In the genomic region with DNA sequence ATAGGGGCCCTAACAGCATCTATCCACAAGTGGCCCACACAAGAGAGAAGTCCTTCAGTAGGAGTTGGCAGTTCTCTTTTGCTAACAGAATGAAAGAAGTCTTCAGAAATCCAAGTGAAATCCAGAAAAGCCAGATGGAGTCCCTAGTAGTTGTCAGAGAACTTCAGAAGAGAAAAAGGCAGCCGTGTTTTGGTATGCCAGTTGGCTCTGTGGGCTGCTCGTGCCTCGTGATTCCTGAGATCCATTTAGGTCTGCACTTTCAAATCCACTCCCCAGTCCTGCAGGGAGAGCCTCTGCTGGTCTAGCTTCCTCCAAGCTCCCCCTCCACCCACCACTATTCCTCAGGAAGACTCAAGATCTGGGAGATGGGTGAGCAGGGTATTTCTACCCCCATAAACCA, we compare ENCODE assay signal across 20 cellular contexts.
DNase-seq lines count a peak whose midpoint lies in the region; ATAC-seq and TF ChIP-seq lines count a peak whose summit lies in the region.
"Had no signal": no experiment of that assay in that cellular context is flagged by ENCODE, and none has a peak within 500 bp of the region (broad histone marks: within the 10 kb centered on the region; RNA-seq: fewer than 3 reads in every experiment).

No MANE protein-coding gene starts in this region.

- H3K27ac ChIP-seq in cingulate gyrus (ENCODE audit: low read depth, low read length) (peak overlapping the region; percentile 74), layer of hippocampus (ENCODE audit: low read depth, low read length) (peak overlapping the region; percentile 39), psoas muscle (no peak overlapping the region), colonic mucosa (no peak overlapping the region)
- H3K27ac ChIP-seq: 22Rv1, BLaER1, C4-2B, GM23248 had no signal

- H3K9me3 ChIP-seq in psoas muscle, result no peaks in the 10 kb centered on the region
- H3K9me3 ChIP-seq in colonic mucosa, result no peaks in the 10 kb centered on the region
- H3K9me3 ChIP-seq: BLaER1, Caco-2 had no signal

- POLR2A ChIA-PET in WTC11 (lab: Charles Lee), result no interaction called here

- no peak overlapping the region for H3K9ac ChIP-seq in colonic mucosa (ENCODE audit: low read depth in 2 of 2, low read length in 2 of 2)
- H3K9ac ChIP-seq: BLaER1, GM23248 had no signal

- CTCF ChIA-PET in WTC11 (lab: Charles Lee), result interaction anchor here (1.7 to 2.2 kb wide), 2 partner anchors 26 to 35 kb away, joined by 6 to 7 read pairs; no protein-coding TSS in a partner anchor

- 26 to 43% (median 41%) methylated on average over 3 of the region's 3 CpGs for WGBS in psoas muscle, 3 donors

- H3K36me3 ChIP-seq in psoas muscle (ENCODE audit: insufficient read depth in 1 of 2, low read depth in 1 of 2), result peaks cover 0 to 20% of the 10 kb centered on the region in 2 donors
- no peaks in the 10 kb centered on the region for H3K36me3 ChIP-seq in colonic mucosa
- H3K36me3 ChIP-seq: BLaER1 had no signal

- H3K4me1 ChIP-seq in psoas muscle (no peaks in the 10 kb centered on the region), colonic mucosa (no peaks in the 10 kb centered on the region)
- H3K4me1 ChIP-seq: Caco-2 had no signal

- H3K9me3 Mint-ChIP-seq in WTC11, result no peaks in the 10 kb centered on the region
- H3K9me3 Mint-ChIP-seq: CD8-positive, alpha-beta T cell had no signal

- peaks cover 55% of the 10 kb centered on the region for H3K4me1 Mint-ChIP-seq in WTC11
- H3K4me1 Mint-ChIP-seq: B cell had no signal

- H3K4me3 ChIP-seq in psoas muscle (no peak overlapping the region), colonic mucosa (no peak overlapping the region)
- H3K4me3 ChIP-seq: BLaER1, GM23248 had no signal

- peak overlapping the region; percentile 6 for H3K27ac Mint-ChIP-seq in WTC11
- H3K27ac Mint-ChIP-seq: B cell; CD4-positive, CD25-positive, alpha-beta regulatory T cell; CD8-positive, alpha-beta T cell had no signal

- no peak overlapping the region for H3K4me3 Mint-ChIP-seq in WTC11
- H3K4me3 Mint-ChIP-seq: B cell; CD4-positive, CD25-positive, alpha-beta regulatory T cell; CD8-positive, alpha-beta T cell had no signal

- H3K27me3 ChIP-seq in layer of hippocampus (ENCODE audit: control insufficient read depth, insufficient read depth, low read length) (no peaks in the 10 kb centered on the region), psoas muscle (ENCODE audit: insufficient read depth in 3 of 3, low read length in 2 of 3) (no peaks in the 10 kb centered on the region), colonic mucosa (no peaks in the 10 kb centered on the region)

- ATAC-seq in WTC11, result no peak
- ATAC-seq in psoas muscle, result no peak
- ATAC-seq in GM18858 (IDR thresholded peaks at IDR 0.05; ENCODE audit: unreplicated experiment), result no peak
- ATAC-seq: CD8-positive, alpha-beta T cell had no signal

- H3K27me3 Mint-ChIP-seq in WTC11 (ENCODE audit: low read depth), result no peaks in the 10 kb centered on the region

- no peak for DNase-seq in WTC11 (ENCODE audit: low spot score)
- DNase-seq in superior temporal gyrus (ENCODE audit: extremely low spot score), result peak; percentile 31
- no peak for DNase-seq in psoas muscle
- no peak for DNase-seq in NCI-H2196 treated with DMSO at 0.1 percent for 48 hours (lab: John Stamatoyannopoulos, UW; ENCODE audit: unreplicated experiment)
- DNase-seq in colonic mucosa, result no peak
- DNase-seq: Caco-2; CD4-positive, CD25-positive, alpha-beta regulatory T cell; CD8-positive, alpha-beta T cell; DMS153; DND-41; GM23248; H7; HCEC 1CT had no signal

- H3K36me3 Mint-ChIP-seq in WTC11, result peaks cover 63% of the 10 kb centered on the region
- H3K36me3 Mint-ChIP-seq: CD4-positive, CD25-positive, alpha-beta regulatory T cell; CD8-positive, alpha-beta T cell had no signal

- TF ChIP-seq CTCF in WTC11 (IDR thresholded peaks at IDR 0.05) (no peak), psoas muscle (IDR thresholded peaks at IDR 0.05) (no peak), colonic mucosa (IDR thresholded peaks at IDR 0.05) (no peak)

- intact Hi-C loops in psoas muscle (cut with DNase I) (no loop called here), colonic mucosa (cut with DNase I) (no loop called here)

TF ChIP-seq in WTC11, 78 proteins besides CTCF, POLR2A, EP300 and RAD21 (continues in another document):
- TF ChIP-seq, protein P1, sequence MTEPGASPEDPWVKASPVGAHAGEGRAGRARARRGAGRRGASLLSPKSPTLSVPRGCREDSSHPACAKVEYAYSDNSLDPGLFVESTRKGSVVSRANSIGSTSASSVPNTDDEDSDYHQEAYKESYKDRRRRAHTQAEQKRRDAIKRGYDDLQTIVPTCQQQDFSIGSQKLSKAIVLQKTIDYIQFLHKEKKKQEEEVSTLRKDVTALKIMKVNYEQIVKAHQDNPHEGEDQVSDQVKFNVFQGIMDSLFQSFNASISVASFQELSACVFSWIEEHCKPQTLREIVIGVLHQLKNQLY (CRISPR knock-in tag; IDR thresholded peaks at IDR 0.05), result no peak
- TF ChIP-seq ZBTB21 (CRISPR knock-in tag; IDR thresholded peaks at IDR 0.05; ENCODE audit: borderline replicate concordance) (no peak), SMAD3 (CRISPR knock-in tag; IDR thresholded peaks at IDR 0.05; ENCODE audit: borderline replicate concordance) (no peak), TEAD4 (CRISPR knock-in tag; IDR thresholded peaks at IDR 0.05) (no peak), MYBL2 (CRISPR knock-in tag; IDR thresholded peaks at IDR 0.05) (no peak), NR2C2 (CRISPR knock-in tag; IDR thresholded peaks at IDR 0.05) (no peak), GABPB1 (CRISPR knock-in tag; IDR thresholded peaks at IDR 0.05) (no peak), GTF2I (CRISPR knock-in tag; conservative IDR thresholded peaks at IDR 0.05) (no peak), ZNF396 (CRISPR knock-in tag; IDR thresholded peaks at IDR 0.05; ENCODE audit: borderline replicate concordance) (no peak), ZNF138 (CRISPR knock-in tag; conservative IDR thresholded peaks at IDR 0.05) (no peak)
- TF ChIP-seq, protein P2, sequence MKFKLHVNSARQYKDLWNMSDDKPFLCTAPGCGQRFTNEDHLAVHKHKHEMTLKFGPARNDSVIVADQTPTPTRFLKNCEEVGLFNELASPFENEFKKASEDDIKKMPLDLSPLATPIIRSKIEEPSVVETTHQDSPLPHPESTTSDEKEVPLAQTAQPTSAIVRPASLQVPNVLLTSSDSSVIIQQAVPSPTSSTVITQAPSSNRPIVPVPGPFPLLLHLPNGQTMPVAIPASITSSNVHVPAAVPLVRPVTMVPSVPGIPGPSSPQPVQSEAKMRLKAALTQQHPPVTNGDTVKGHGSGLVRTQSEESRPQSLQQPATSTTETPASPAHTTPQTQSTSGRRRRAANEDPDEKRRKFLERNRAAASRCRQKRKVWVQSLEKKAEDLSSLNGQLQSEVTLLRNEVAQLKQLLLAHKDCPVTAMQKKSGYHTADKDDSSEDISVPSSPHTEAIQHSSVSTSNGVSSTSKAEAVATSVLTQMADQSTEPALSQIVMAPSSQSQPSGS (CRISPR knock-in tag; IDR thresholded peaks at IDR 0.05; ENCODE audit: borderline replicate concordance, low read depth), result no peak
- TF ChIP-seq, protein P3, sequence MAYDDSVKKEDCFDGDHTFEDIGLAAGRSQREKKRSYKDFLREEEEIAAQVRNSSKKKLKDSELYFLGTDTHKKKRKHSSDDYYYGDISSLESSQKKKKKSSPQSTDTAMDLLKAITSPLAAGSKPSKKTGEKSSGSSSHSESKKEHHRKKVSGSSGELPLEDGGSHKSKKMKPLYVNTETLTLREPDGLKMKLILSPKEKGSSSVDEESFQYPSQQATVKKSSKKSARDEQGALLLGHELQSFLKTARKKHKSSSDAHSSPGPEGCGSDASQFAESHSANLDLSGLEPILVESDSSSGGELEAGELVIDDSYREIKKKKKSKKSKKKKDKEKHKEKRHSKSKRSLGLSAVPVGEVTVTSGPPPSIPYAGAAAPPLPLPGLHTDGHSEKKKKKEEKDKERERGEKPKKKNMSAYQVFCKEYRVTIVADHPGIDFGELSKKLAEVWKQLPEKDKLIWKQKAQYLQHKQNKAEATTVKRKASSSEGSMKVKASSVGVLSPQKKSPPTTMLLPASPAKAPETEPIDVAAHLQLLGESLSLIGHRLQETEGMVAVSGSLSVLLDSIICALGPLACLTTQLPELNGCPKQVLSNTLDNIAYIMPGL (CRISPR knock-in tag; IDR thresholded peaks at IDR 0.05), result no peak
- TF ChIP-seq, protein P4, sequence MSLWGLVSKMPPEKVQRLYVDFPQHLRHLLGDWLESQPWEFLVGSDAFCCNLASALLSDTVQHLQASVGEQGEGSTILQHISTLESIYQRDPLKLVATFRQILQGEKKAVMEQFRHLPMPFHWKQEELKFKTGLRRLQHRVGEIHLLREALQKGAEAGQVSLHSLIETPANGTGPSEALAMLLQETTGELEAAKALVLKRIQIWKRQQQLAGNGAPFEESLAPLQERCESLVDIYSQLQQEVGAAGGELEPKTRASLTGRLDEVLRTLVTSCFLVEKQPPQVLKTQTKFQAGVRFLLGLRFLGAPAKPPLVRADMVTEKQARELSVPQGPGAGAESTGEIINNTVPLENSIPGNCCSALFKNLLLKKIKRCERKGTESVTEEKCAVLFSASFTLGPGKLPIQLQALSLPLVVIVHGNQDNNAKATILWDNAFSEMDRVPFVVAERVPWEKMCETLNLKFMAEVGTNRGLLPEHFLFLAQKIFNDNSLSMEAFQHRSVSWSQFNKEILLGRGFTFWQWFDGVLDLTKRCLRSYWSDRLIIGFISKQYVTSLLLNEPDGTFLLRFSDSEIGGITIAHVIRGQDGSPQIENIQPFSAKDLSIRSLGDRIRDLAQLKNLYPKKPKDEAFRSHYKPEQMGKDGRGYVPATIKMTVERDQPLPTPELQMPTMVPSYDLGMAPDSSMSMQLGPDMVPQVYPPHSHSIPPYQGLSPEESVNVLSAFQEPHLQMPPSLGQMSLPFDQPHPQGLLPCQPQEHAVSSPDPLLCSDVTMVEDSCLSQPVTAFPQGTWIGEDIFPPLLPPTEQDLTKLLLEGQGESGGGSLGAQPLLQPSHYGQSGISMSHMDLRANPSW (CRISPR knock-in tag; conservative IDR thresholded peaks at IDR 0.05; ENCODE audit: low read depth), result no peak
- TF ChIP-seq, protein P5, sequence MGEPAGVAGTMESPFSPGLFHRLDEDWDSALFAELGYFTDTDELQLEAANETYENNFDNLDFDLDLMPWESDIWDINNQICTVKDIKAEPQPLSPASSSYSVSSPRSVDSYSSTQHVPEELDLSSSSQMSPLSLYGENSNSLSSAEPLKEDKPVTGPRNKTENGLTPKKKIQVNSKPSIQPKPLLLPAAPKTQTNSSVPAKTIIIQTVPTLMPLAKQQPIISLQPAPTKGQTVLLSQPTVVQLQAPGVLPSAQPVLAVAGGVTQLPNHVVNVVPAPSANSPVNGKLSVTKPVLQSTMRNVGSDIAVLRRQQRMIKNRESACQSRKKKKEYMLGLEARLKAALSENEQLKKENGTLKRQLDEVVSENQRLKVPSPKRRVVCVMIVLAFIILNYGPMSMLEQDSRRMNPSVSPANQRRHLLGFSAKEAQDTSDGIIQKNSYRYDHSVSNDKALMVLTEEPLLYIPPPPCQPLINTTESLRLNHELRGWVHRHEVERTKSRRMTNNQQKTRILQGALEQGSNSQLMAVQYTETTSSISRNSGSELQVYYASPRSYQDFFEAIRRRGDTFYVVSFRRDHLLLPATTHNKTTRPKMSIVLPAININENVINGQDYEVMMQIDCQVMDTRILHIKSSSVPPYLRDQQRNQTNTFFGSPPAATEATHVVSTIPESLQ (CRISPR knock-in tag; IDR thresholded peaks at IDR 0.05), result no peak

Comparison
In these comparisons a context has a peak if more than half of its experiments do, and no peak if none do; other contexts are left out.
1. H3K27ac ChIP-seq: peak in cingulate gyrus (single experiment) and layer of hippocampus (single experiment); none in psoas muscle (single experiment) and colonic mucosa (single experiment).